In the genomic region with DNA sequence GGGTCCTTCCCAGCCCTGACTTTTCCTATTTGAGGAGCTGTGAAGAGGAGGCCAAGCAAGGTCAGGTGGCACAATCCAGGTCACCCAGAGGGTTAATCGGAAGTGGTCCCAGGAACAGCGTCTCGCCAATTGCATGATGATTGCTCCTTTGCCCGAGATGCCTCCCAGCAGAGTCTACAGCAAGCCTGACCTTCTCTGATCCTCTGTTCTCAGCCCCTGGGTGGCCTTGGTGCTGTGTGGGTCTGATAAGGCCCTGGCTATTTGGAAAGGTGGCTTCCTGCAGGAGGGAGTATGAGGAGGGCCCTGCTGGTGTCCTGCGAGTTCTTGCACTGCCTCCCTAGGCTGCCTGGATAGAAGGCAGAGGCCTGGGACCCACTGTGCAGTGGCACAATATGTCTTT, we compare ENCODE assay signal across 22 cellular contexts.
"Had no signal": no experiment of that assay in that cellular context is flagged by ENCODE, and none has a peak within 500 bp of the region (broad histone marks: within the 10 kb centered on the region; RNA-seq: fewer than 3 reads in every experiment).

No MANE protein-coding gene starts in this region.

- H3K4me1 Mint-ChIP-seq: naive B cell; stimulated activated naive B cell treated with anti-CD40 and anti-IgM and Interleukin-4, amounts not matched to agents 10 μg/mL and 1 μg/mL and 100 μg/mL, for 72 hours had no signal

- H3K9me3 Mint-ChIP-seq: effector memory CD8-positive, alpha-beta T cell; naive B cell; natural killer cell treated with Interleukin-12 subunit alpha and Interleukin-12 subunit beta and Interleukin-15 and Interleukin-18, amount 100 ng/mL, for 72 hours; neural crest cell; stimulated activated naive B cell treated with anti-CD40 and anti-IgM and Interleukin-4, amounts not matched to agents 10 μg/mL and 1 μg/mL and 100 μg/mL, for 72 hours; stimulated activated naive CD8-positive, alpha-beta T cell treated with anti-CD3 and anti-CD28 coated beads, Interleukin-15, Interleukin-2, amounts not matched to agents 100 ng/mL and 50 ng/mL, for 24 hours had no signal

- H3K27ac Mint-ChIP-seq: effector memory CD8-positive, alpha-beta T cell; naive B cell; natural killer cell treated with Interleukin-12 subunit alpha and Interleukin-12 subunit beta and Interleukin-15 and Interleukin-18, amount 100 ng/mL, for 72 hours; progenitor cell of endocrine pancreas; stimulated activated naive B cell treated with anti-CD40 and anti-IgM and Interleukin-4, amounts not matched to agents 10 μg/mL and 1 μg/mL and 100 μg/mL, for 72 hours; stimulated activated naive CD8-positive, alpha-beta T cell treated with anti-CD3 and anti-CD28 coated beads, Interleukin-15, Interleukin-2, amounts not matched to agents 100 ng/mL and 50 ng/mL, for 24 hours had no signal

- H3K4me3 Mint-ChIP-seq: effector memory CD8-positive, alpha-beta T cell; naive B cell; natural killer cell treated with Interleukin-12 subunit alpha and Interleukin-12 subunit beta and Interleukin-15 and Interleukin-18, amount 100 ng/mL, for 72 hours; neural crest cell; stimulated activated naive B cell treated with anti-CD40 and anti-IgM and Interleukin-4, amounts not matched to agents 10 μg/mL and 1 μg/mL and 100 μg/mL, for 72 hours; stimulated activated naive CD8-positive, alpha-beta T cell treated with anti-CD3 and anti-CD28 coated beads, Interleukin-15, Interleukin-2, amounts not matched to agents 100 ng/mL and 50 ng/mL, for 24 hours had no signal

- H3K27me3 ChIP-seq: left lung, right lobe of liver, upper lobe of left lung had no signal

- H3K27ac ChIP-seq: gastrocnemius medialis, left lung, right lobe of liver, tibial artery, upper lobe of left lung had no signal

- H3K4me3 ChIP-seq: gastrocnemius medialis, left lung, right lobe of liver, tibial artery, upper lobe of left lung had no signal

- H3K9me3 ChIP-seq: gastrocnemius medialis, left lung, right lobe of liver, tibial artery, upper lobe of left lung had no signal

- DNase-seq: cerebellar nuclear complex; cortex of kidney; effector memory CD8-positive, alpha-beta T cell; foreskin fibroblast; gastrocnemius medialis; left cardiac atrium; left lung; mesendoderm; naive B cell; right lobe of liver; small intestine; stimulated activated CD4-positive, alpha-beta T cell treated with anti-CD3 and anti-CD28 coated beads, Interleukin-15, amount 100 ng/mL, for 24 hours; stimulated activated CD4-positive, alpha-beta T cell treated with anti-CD3 and anti-CD28 coated beads, Interleukin-2, amount 100 ng/mL, for 48 hours; stimulated activated naive B cell treated with anti-CD40 and anti-IgM and Interleukin-4, amounts not matched to agents 10 μg/mL and 1 μg/mL and 100 μg/mL, for 72 hours; tibial artery; upper lobe of left lung had no signal

- H3K36me3 ChIP-seq: gastrocnemius medialis, left lung, right lobe of liver, tibial artery, upper lobe of left lung had no signal

- H3K36me3 Mint-ChIP-seq: naive B cell; natural killer cell treated with Interleukin-12 subunit alpha and Interleukin-12 subunit beta and Interleukin-15 and Interleukin-18, amount 100 ng/mL, for 72 hours; stimulated activated naive B cell treated with anti-CD40 and anti-IgM and Interleukin-4, amounts not matched to agents 10 μg/mL and 1 μg/mL and 100 μg/mL, for 72 hours had no signal

- FAIRE-seq: islet of Langerhans, small intestine, urothelium cell line had no signal

- H3K4me1 ChIP-seq: gastrocnemius medialis had no signal

- ATAC-seq: effector memory CD8-positive, alpha-beta T cell; gastrocnemius medialis; left cardiac atrium; left lung; natural killer cell treated with Interleukin-12 subunit alpha and Interleukin-12 subunit beta and Interleukin-15 and Interleukin-18, amount 100 ng/mL, for 72 hours; right lobe of liver; stimulated activated naive B cell treated with anti-CD40 and anti-IgM and Interleukin-4, amounts not matched to agents 10 μg/mL and 1 μg/mL and 100 μg/mL, for 72 hours had no signal
